Comparison of ENCODE assay signal across 8 cellular contexts in the genomic region with DNA sequence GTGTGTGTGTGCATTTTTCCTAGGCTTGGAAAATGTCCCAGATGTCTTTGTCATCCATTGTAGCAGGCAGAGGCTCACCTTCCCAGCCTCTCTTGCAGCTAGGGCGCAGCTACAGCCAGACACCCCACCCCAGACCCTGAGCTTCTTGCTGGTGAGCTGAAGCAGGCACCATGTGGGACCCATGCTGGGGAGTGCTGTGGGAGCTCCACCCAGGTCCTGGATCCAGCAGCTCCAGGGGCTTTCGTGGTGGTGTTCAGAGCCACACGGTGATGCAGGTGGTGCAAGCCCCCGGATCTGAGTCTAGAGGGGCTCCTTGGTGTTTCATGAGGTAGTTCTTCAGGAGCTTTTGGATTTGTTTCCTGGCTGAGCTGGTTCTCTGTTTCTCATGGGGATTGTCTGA.
"Had no signal": no experiment of that assay in that cellular context is flagged by ENCODE, and none has a peak within 500 bp of the region (broad histone marks: within the 10 kb centered on the region; RNA-seq: fewer than 3 reads in every experiment).

No MANE protein-coding gene starts in this region.

- H3K4me3 Mint-ChIP-seq: GM23338, HFFc6 had no signal

- DNase-seq: GM23248, GOT3, H7, HCEC 1CT, HFFc6 had no signal

- H3K27ac Mint-ChIP-seq: GM23338, HFFc6 had no signal

- H3K4me2 ChIP-seq: GM23338 had no signal

- H3K27ac ChIP-seq: GM23248 had no signal

- H3K9me3 Mint-ChIP-seq: GM23338, HFFc6 had no signal

- H2AFZ ChIP-seq: GM23248, GM23338 had no signal

- H3K4me3 ChIP-seq: GM23248, GM23338, HAP-1 had no signal

- H3K9me3 ChIP-seq: HAP-1 had no signal

- H3K4me1 Mint-ChIP-seq: GM23338 had no signal

- ATAC-seq: GM23338, HCT116 had no signal

- H3K36me3 ChIP-seq: HAP-1 had no signal

- H3K9ac ChIP-seq: GM23248 had no signal

- H3K4me1 ChIP-seq: HAP-1 had no signal
